Comparison of ENCODE assay signal across 1 cellular context in genomic region chr9:4116091-4116581, GRCh38.
TF ChIP-seq lines count a peak whose summit lies in the region.

No MANE protein-coding gene starts in this region.

TF ChIP-seq in IMR-90, 13 proteins besides CTCF, POLR2A, EP300 and RAD21 (continued from another document):
- TF ChIP-seq MAFK (IDR thresholded peaks at IDR 0.05; ENCODE audit: low read depth, low read length) (no peak), CEBPB (IDR thresholded peaks at IDR 0.05; ENCODE audit: low read depth, low read length) (peak; percentile 13; the same call in 1 of the 2 replicates), MXI1 (IDR thresholded peaks at IDR 0.05; ENCODE audit: borderline replicate concordance, low read depth, low read length) (no peak), NFE2L2 (IDR thresholded peaks at IDR 0.05; ENCODE audit: low read depth, low read length) (no peak), BHLHE40 (IDR thresholded peaks at IDR 0.05; ENCODE audit: low read depth, low read length) (no peak)
- TF ChIP-seq, protein P1, sequence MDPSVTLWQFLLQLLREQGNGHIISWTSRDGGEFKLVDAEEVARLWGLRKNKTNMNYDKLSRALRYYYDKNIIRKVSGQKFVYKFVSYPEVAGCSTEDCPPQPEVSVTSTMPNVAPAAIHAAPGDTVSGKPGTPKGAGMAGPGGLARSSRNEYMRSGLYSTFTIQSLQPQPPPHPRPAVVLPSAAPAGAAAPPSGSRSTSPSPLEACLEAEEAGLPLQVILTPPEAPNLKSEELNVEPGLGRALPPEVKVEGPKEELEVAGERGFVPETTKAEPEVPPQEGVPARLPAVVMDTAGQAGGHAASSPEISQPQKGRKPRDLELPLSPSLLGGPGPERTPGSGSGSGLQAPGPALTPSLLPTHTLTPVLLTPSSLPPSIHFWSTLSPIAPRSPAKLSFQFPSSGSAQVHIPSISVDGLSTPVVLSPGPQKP (IDR thresholded peaks at IDR 0.05; ENCODE audit: borderline replicate concordance, low read depth, low read length): no peak
- TF ChIP-seq, protein P2, sequence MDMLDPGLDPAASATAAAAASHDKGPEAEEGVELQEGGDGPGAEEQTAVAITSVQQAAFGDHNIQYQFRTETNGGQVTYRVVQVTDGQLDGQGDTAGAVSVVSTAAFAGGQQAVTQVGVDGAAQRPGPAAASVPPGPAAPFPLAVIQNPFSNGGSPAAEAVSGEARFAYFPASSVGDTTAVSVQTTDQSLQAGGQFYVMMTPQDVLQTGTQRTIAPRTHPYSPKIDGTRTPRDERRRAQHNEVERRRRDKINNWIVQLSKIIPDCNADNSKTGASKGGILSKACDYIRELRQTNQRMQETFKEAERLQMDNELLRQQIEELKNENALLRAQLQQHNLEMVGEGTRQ (IDR thresholded peaks at IDR 0.05; ENCODE audit: low read depth, low read length): no peak
TF ChIP-seq in IMR-90: peak in this region for 1.
